ENCODE assay signal across 13 cellular contexts in the genomic region with DNA sequence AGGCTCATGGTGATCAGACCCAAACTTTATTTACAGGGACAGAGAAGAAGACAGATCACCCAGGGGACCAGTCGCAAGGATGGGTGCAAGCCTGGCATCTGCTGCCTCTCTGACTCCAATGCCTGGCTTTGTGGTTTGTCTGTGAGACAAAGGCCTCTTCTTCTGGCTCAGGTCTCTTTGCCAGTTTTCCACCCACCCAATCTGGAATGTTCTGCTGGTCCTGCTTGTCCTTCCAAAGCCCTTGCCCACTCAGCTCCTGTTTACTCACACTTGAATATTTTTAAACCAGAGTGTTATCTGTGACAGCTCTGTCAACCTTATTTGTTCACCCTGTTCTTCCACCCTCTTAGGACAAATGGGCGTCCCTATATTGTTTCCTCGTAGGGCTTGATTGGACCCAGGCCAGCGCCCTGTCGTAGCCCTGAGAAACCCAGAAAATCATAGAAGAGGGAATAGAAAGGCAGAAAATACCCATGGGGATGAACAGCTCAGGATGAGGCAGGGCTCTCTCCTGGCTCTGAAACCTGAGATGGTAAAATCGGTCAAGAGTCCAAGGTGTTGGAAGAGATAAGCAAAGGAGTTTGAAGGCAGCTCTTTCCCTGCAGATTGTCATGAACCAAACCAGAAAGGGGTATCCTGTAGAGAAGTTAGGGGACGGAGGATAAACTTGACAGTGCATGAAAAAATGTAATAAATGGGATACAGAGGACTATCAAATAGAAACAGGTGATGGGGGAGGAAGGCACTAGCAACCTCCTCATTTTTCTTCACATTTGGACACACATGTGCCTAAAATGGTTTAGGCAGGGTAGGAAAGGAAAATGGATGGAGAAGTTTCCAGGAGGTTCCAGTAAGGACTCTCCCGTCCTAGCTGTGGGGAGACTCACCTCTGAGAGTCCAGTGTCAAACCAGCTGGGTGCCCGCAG. TPM values are rescaled to one million over a fixed set of nuclear protein-coding genes. Genes with fewer than 3 reads are reported as not detected.
DNase-seq lines count a peak whose midpoint lies in the region; ATAC-seq, FAIRE-seq and TF ChIP-seq lines count a peak whose summit lies in the region.
"Had no signal": no experiment of that assay in that cellular context is flagged by ENCODE, and none has a peak within 500 bp of the region (broad histone marks: within the 10 kb centered on the region; RNA-seq: fewer than 3 reads in every experiment).

No MANE protein-coding gene starts in this region.

- H3K36me3 ChIP-seq in astrocyte (ENCODE audit: insufficient read depth, low read length) (no peaks in the 10 kb centered on the region), psoas muscle (ENCODE audit: insufficient read depth in 1 of 2, low read depth in 1 of 2) (peaks cover 0 to 30% of the 10 kb centered on the region in 2 donors)
- H3K36me3 ChIP-seq: BLaER1 treated with 17β-estradiol and CSF1 and Interleukin-3, amounts not matched to agents 10 nM and 100 nM had no signal

- H3K79me2 ChIP-seq in astrocyte (ENCODE audit: insufficient read depth, low read length), result no peaks in the 10 kb centered on the region

- TF ChIP-seq CTCF in astrocyte (IDR thresholded peaks at IDR 0.05; ENCODE audit: insufficient read depth, low read depth, low read length) (no peak), psoas muscle (IDR thresholded peaks at IDR 0.05) (no peak)

- peak overlapping the region; percentile 40 for H3K4me2 ChIP-seq in astrocyte (ENCODE audit: low read length)
- H3K4me2 ChIP-seq: BLaER1 treated with 17β-estradiol and CSF1 and Interleukin-3, amounts not matched to agents 10 nM and 100 nM had no signal

- H3K9me3 ChIP-seq in astrocyte (ENCODE audit: insufficient read depth, low read depth, low read length) (no peaks in the 10 kb centered on the region), right cardiac atrium (ENCODE audit: control insufficient read depth, low read length) (no peaks in the 10 kb centered on the region), psoas muscle (no peaks in the 10 kb centered on the region)

- peaks cover 5% of the 10 kb centered on the region for H3K27me3 ChIP-seq in astrocyte (ENCODE audit: insufficient read depth, low read length)
- H3K27me3 ChIP-seq in right cardiac atrium (ENCODE audit: control insufficient read depth, insufficient read depth), result no peaks in the 10 kb centered on the region
- H3K27me3 ChIP-seq in psoas muscle (ENCODE audit: insufficient read depth in 3 of 3, low read length in 2 of 3), result no peaks in the 10 kb centered on the region
- H3K27me3 ChIP-seq: BLaER1 treated with 17β-estradiol and CSF1 and Interleukin-3, amounts not matched to agents 10 nM and 100 nM had no signal

- intact Hi-C loops in right cardiac atrium (cut with DNase I), result loop anchor here in 1 of 4 donors (5.0 kb wide), 1 partner anchor 34 kb away; the partner anchor contains the start of genes CFAP68 and FDXACB1
- intact Hi-C loops in psoas muscle (cut with DNase I), result loop anchor here (5.0 kb wide), 1 partner anchor 34 kb away; the partner anchor contains the start of genes CFAP68 (in 2 of the 2) and FDXACB1 (in 2 of the 2)

- peaks cover 17% of the 10 kb centered on the region for H3K4me1 Mint-ChIP-seq in astrocyte (ENCODE audit: low read depth, unreplicated experiment)
- H3K4me1 Mint-ChIP-seq: activated CD8-positive, alpha-beta memory T cell treated with anti-CD3 and anti-CD28 coated beads, Interleukin-2, amount 10 ng/mL, durations not matched to agents 7 days and 5 days; stimulated activated effector memory CD8-positive, alpha-beta T cell treated with anti-CD3 and anti-CD28 coated beads, Interleukin-12 subunit alpha, Interleukin-12 subunit beta, amount 100 ng/mL, for 72 hours had no signal

- H2AFZ ChIP-seq in astrocyte (ENCODE audit: low read depth, low read length), result no peak overlapping the region

- peak; percentile 8 to 34 for ATAC-seq in right cardiac atrium
- ATAC-seq in psoas muscle, result no peak
- ATAC-seq in activated naive CD4-positive, alpha-beta T cell treated with anti-CD3 and anti-CD28 coated beads, Interleukin-2, amount 50 U/mL, for 72 hours, result no peak
- ATAC-seq: activated CD8-positive, alpha-beta memory T cell treated with anti-CD3 and anti-CD28 coated beads, Interleukin-2, amount 10 ng/mL, durations not matched to agents 7 days and 5 days; stimulated activated effector memory CD8-positive, alpha-beta T cell treated with anti-CD3 and anti-CD28 coated beads, Interleukin-12 subunit alpha, Interleukin-12 subunit beta, amount 100 ng/mL, for 72 hours had no signal

- peaks cover 8% of the 10 kb centered on the region for H3K27me3 Mint-ChIP-seq in astrocyte (ENCODE audit: low read depth, unreplicated experiment)

- no peaks in the 10 kb centered on the region for H3K9me3 Mint-ChIP-seq in astrocyte (ENCODE audit: unreplicated experiment)
- no peaks in the 10 kb centered on the region for H3K9me3 Mint-ChIP-seq in activated naive CD4-positive, alpha-beta T cell treated with anti-CD3 and anti-CD28 coated beads, Interleukin-2, amount 50 U/mL, for 72 hours
- H3K9me3 Mint-ChIP-seq: stimulated activated effector memory CD8-positive, alpha-beta T cell treated with anti-CD3 and anti-CD28 coated beads, Interleukin-12 subunit alpha, Interleukin-12 subunit beta, amount 100 ng/mL, for 72 hours had no signal

- H3K27ac ChIP-seq in astrocyte (ENCODE audit: low read depth, low read length) (no peak overlapping the region), right cardiac atrium (ENCODE audit: low read length) (peak overlapping the region; percentile 96), psoas muscle (peak overlapping the region; percentile 95)
- H3K27ac ChIP-seq: BLaER1 treated with 17β-estradiol and CSF1 and Interleukin-3, amounts not matched to agents 10 nM and 100 nM had no signal

- peaks cover 18% of the 10 kb centered on the region for H3K4me1 ChIP-seq in astrocyte (ENCODE audit: insufficient read depth, low read length)
- no peaks in the 10 kb centered on the region for H3K4me1 ChIP-seq in right cardiac atrium (ENCODE audit: control insufficient read depth, insufficient read depth, low read length)
- H3K4me1 ChIP-seq in psoas muscle, result peaks cover 15% of the 10 kb centered on the region
- H3K4me1 ChIP-seq: BLaER1 treated with 17β-estradiol and CSF1 and Interleukin-3, amounts not matched to agents 10 nM and 100 nM had no signal

- FAIRE-seq in astrocyte (lab: Jason Lieb, UNC), result no peak

- no peaks in the 10 kb centered on the region for H4K20me1 ChIP-seq in astrocyte (ENCODE audit: insufficient read depth, low read length)
- H4K20me1 ChIP-seq: BLaER1 treated with 17β-estradiol and CSF1 and Interleukin-3, amounts not matched to agents 10 nM and 100 nM had no signal

- H3K4me3 ChIP-seq in astrocyte (ENCODE audit: insufficient read depth, low read depth, low read length), result no peak overlapping the region
- peak overlapping the region; percentile 87 for H3K4me3 ChIP-seq in right cardiac atrium (ENCODE audit: low read length)
- peak overlapping the region; percentile 82 for H3K4me3 ChIP-seq in psoas muscle
- H3K4me3 ChIP-seq: BLaER1 treated with 17β-estradiol and CSF1 and Interleukin-3, amounts not matched to agents 10 nM and 100 nM had no signal

- H3K27ac Mint-ChIP-seq in astrocyte (ENCODE audit: unreplicated experiment), result peak overlapping the region; percentile 77
- peak overlapping the region in 1 of 2 donors; percentile 24 for H3K27ac Mint-ChIP-seq in activated naive CD4-positive, alpha-beta T cell treated with anti-CD3 and anti-CD28 coated beads, Interleukin-2, amount 50 U/mL, for 72 hours
- H3K27ac Mint-ChIP-seq: activated CD8-positive, alpha-beta memory T cell treated with anti-CD3 and anti-CD28 coated beads, Interleukin-2, amount 10 ng/mL, durations not matched to agents 7 days and 5 days; stimulated activated effector memory CD8-positive, alpha-beta T cell treated with anti-CD3 and anti-CD28 coated beads, Interleukin-12 subunit alpha, Interleukin-12 subunit beta, amount 100 ng/mL, for 72 hours had no signal

- H3K4me3 Mint-ChIP-seq in astrocyte (ENCODE audit: unreplicated experiment), result no peak overlapping the region
- H3K4me3 Mint-ChIP-seq: activated CD8-positive, alpha-beta memory T cell treated with anti-CD3 and anti-CD28 coated beads, Interleukin-2, amount 10 ng/mL, durations not matched to agents 7 days and 5 days; stimulated activated effector memory CD8-positive, alpha-beta T cell treated with anti-CD3 and anti-CD28 coated beads, Interleukin-12 subunit alpha, Interleukin-12 subunit beta, amount 100 ng/mL, for 72 hours had no signal

- DNase-seq in Ammon's horn (ENCODE audit: low spot score) (peak; percentile 95), astrocyte (ENCODE audit: low read depth) (no peak), right cardiac atrium (peak in 2 of 3 donors; percentile 64 to 78), psoas muscle (peak in 1 of 2 donors; percentile 60), NCI-H748 treated with DMSO at 0.1 percent for 48 hours (lab: John Stamatoyannopoulos, UW) (no peak), NCI-H82 (lab: John Stamatoyannopoulos, UW) (no peak), Kasumi-1 (lab: John Stamatoyannopoulos, UW) (no peak)
- no peak for DNase-seq in activated naive CD4-positive, alpha-beta T cell treated with anti-CD3 and anti-CD28 coated beads, Interleukin-2, amount 50 U/mL, for 72 hours (ENCODE audit: low spot score in 2 of 2)
- DNase-seq: activated CD8-positive, alpha-beta memory T cell treated with anti-CD3 and anti-CD28 coated beads, Interleukin-2, amount 10 ng/mL, durations not matched to agents 7 days and 5 days; effector CD8-positive, alpha-beta T cell had no signal

- no peaks in the 10 kb centered on the region for H3K36me3 Mint-ChIP-seq in astrocyte (ENCODE audit: low read depth, unreplicated experiment)
- no peaks in the 10 kb centered on the region for H3K36me3 Mint-ChIP-seq in activated naive CD4-positive, alpha-beta T cell treated with anti-CD3 and anti-CD28 coated beads, Interleukin-2, amount 50 U/mL, for 72 hours
- H3K36me3 Mint-ChIP-seq: activated CD8-positive, alpha-beta memory T cell treated with anti-CD3 and anti-CD28 coated beads, Interleukin-2, amount 10 ng/mL, durations not matched to agents 7 days and 5 days; stimulated activated effector memory CD8-positive, alpha-beta T cell treated with anti-CD3 and anti-CD28 coated beads, Interleukin-12 subunit alpha, Interleukin-12 subunit beta, amount 100 ng/mL, for 72 hours had no signal

- WGBS in right cardiac atrium, result 35% methylated on average over 9 of the region's 9 CpGs
- 19 to 28% (median 21%) methylated on average over 9 of the region's 9 CpGs for WGBS in psoas muscle, 3 donors

- no peak overlapping the region for H3K9ac ChIP-seq in astrocyte (ENCODE audit: low read length)
- H3K9ac ChIP-seq: BLaER1 treated with 17β-estradiol and CSF1 and Interleukin-3, amounts not matched to agents 10 nM and 100 nM had no signal

RNA-seq across cellular contexts. Expression of gene CRYAB, which starts 0.7 kb away (rescaled TPM):
- 4.1 and 5.7 TPM in 2 replicates for total RNA-seq in astrocyte
- total RNA-seq in right cardiac atrium, result 1,000 to 10,000 TPM; 4,923 to 5,929 (median 5,581) TPM
- polyA plus RNA-seq in right cardiac atrium, result 9,689 TPM
- over 10,000 TPM in 2 of 4 donors, 1,000 to 10,000 TPM in 2; 5,216 to 12,187 (median 10,501) TPM for total RNA-seq in psoas muscle
- over 10,000 TPM in 1 of 3 donors, 1,000 to 10,000 TPM in 2; 4,737 to 11,496 (median 9,489) TPM for polyA plus RNA-seq in psoas muscle
- not detected for total RNA-seq in activated naive CD4-positive, alpha-beta T cell treated with anti-CD3 and anti-CD28 coated beads, Interleukin-2, amount 50 U/mL, for 72 hours
- total RNA-seq: activated CD8-positive, alpha-beta memory T cell treated with anti-CD3 and anti-CD28 coated beads, Interleukin-2, amount 10 ng/mL, durations not matched to agents 7 days and 5 days had no signal
- polyA plus RNA-seq: neural cell had no signal

RNA-seq across cellular contexts. Expression of gene HSPB2, which starts 1.6 kb away (rescaled TPM):
- not detected in 2 replicates for total RNA-seq in astrocyte
- 100 to 1,000 TPM in 1 of 4 donors, 10 to 100 TPM in 3; 38.0 to 103 (median 69.2) TPM for total RNA-seq in right cardiac atrium
- 106 TPM for polyA plus RNA-seq in right cardiac atrium
- total RNA-seq in psoas muscle, result 10 to 100 TPM; 20.2 to 40.4 (median 27.2) TPM
- 10 to 100 TPM; 23.6 to 55.5 (median 25.0) TPM for polyA plus RNA-seq in psoas muscle
- not detected for total RNA-seq in activated naive CD4-positive, alpha-beta T cell treated with anti-CD3 and anti-CD28 coated beads, Interleukin-2, amount 50 U/mL, for 72 hours
- total RNA-seq: activated CD8-positive, alpha-beta memory T cell treated with anti-CD3 and anti-CD28 coated beads, Interleukin-2, amount 10 ng/mL, durations not matched to agents 7 days and 5 days had no signal
- polyA plus RNA-seq: neural cell had no signal

RNA-seq across cellular contexts. Expression of gene C11orf52, which starts 7.8 kb away (rescaled TPM):
- total RNA-seq in astrocyte, result 0.50 and 0.60 TPM in 2 replicates
- total RNA-seq in right cardiac atrium, result 1 to 10 TPM; 2.2 to 5.5 (median 2.6) TPM
- polyA plus RNA-seq in right cardiac atrium, result 4.1 TPM
- 10 to 100 TPM in 1 of 4 donors, 1 to 10 TPM in 3; 6.2 to 12.3 (median 8.3) TPM for total RNA-seq in psoas muscle
- polyA plus RNA-seq in psoas muscle, result 10 to 100 TPM in 1 of 3 donors, 1 to 10 TPM in 2; 1.0 to 24.5 (median 4.4) TPM
- not detected for total RNA-seq in activated naive CD4-positive, alpha-beta T cell treated with anti-CD3 and anti-CD28 coated beads, Interleukin-2, amount 50 U/mL, for 72 hours
- total RNA-seq: activated CD8-positive, alpha-beta memory T cell treated with anti-CD3 and anti-CD28 coated beads, Interleukin-2, amount 10 ng/mL, durations not matched to agents 7 days and 5 days had no signal
- polyA plus RNA-seq: neural cell had no signal

RNA-seq across cellular contexts. Expression of gene DIXDC1, which starts 26.2 kb away (rescaled TPM):
- total RNA-seq in astrocyte (16.5 and 17.3 TPM in 2 replicates), right cardiac atrium (10 to 100 TPM; 23.1 to 34.8 (median 26.3) TPM), psoas muscle (10 to 100 TPM in 2 of 4 donors, 1 to 10 TPM in 2; 4.5 to 12.9 (median 9.6) TPM)
- polyA plus RNA-seq in right cardiac atrium (9.1 TPM), psoas muscle (1 to 10 TPM; 1.4 to 4.9 (median 2.6) TPM)
- total RNA-seq in activated naive CD4-positive, alpha-beta T cell treated with anti-CD3 and anti-CD28 coated beads, Interleukin-2, amount 50 U/mL, for 72 hours, result 10 to 100 TPM in 1 of 2 donors, 1 to 10 TPM in 1; 5.6 to 30.2 TPM

RNA-seq across cellular contexts. Expression of gene CFAP68, which starts 31.6 kb away (rescaled TPM):
- total RNA-seq in astrocyte (18.4 and 18.8 TPM in 2 replicates), right cardiac atrium (10 to 100 TPM; 22.8 to 51.1 (median 32.0) TPM), psoas muscle (10 to 100 TPM in 2 of 4 donors, 1 to 10 TPM in 2; 6.6 to 17.7 (median 11.8) TPM)
- polyA plus RNA-seq in right cardiac atrium (51.5 TPM), psoas muscle (1 to 10 TPM; 4.4 to 7.6 (median 4.8) TPM)
- total RNA-seq in activated naive CD4-positive, alpha-beta T cell treated with anti-CD3 and anti-CD28 coated beads, Interleukin-2, amount 50 U/mL, for 72 hours, result 10 to 100 TPM; 30.8 to 35.7 TPM

Comparison
In these comparisons a context has a peak if more than half of its experiments do, and no peak if none do; other contexts are left out.
1. DNase-seq: peak in Ammon's horn (single experiment) and right cardiac atrium (2 of 3); none in astrocyte (single experiment), NCI-H748 treated with DMSO at 0.1 percent for 48 hours (single experiment), activated naive CD4-positive, alpha-beta T cell treated with anti-CD3 and anti-CD28 coated beads, Interleukin-2, amount 50 U/mL, for 72 hours (0 of 2), NCI-H82 (single experiment) and Kasumi-1 (0 of 2).
2. ATAC-seq: peak in right cardiac atrium (2 of 2); none in psoas muscle (0 of 4) and activated naive CD4-positive, alpha-beta T cell treated with anti-CD3 and anti-CD28 coated beads, Interleukin-2, amount 50 U/mL, for 72 hours (0 of 2).
3. RNA of gene CRYAB, which starts 0.7 kb away (total RNA-seq): 5,216 to 12,187 TPM in psoas muscle and 4,923 to 5,929 TPM in right cardiac atrium; 4.1 to 5.7 TPM in astrocyte and not detected in activated naive CD4-positive, alpha-beta T cell treated with anti-CD3 and anti-CD28 coated beads, Interleukin-2, amount 50 U/mL, for 72 hours; every median in the first group is over 100 times any median in the second.
4. RNA of gene HSPB2, which starts 1.6 kb away (total RNA-seq): 38.0 to 103 TPM in right cardiac atrium and 20.2 to 40.4 TPM in psoas muscle; not detected in astrocyte and not detected in activated naive CD4-positive, alpha-beta T cell treated with anti-CD3 and anti-CD28 coated beads, Interleukin-2, amount 50 U/mL, for 72 hours; every median in the first group is over 10 times any median in the second.